In genomic region chr13:96925466-96925865, GRCh38 we compare ENCODE assay signal across 1 cellular context.
TF ChIP-seq lines count a peak whose summit lies in the region.

No MANE protein-coding gene starts in this region.

TF ChIP-seq in HepG2, 621 proteins besides CTCF, POLR2A, EP300 and RAD21:
- no peak for TF ChIP-seq NFKBIZ (CRISPR knock-in tag; IDR thresholded peaks at IDR 0.05)
- TF ChIP-seq CREB1 (IDR thresholded peaks at IDR 0.05) = no peak
- TF ChIP-seq CREB1 (CRISPR knock-in tag; IDR thresholded peaks at IDR 0.05) = 0 out of 2 replicates have a peak, but pooled peaks have one; percentile 14
